ENCODE assay signal across 8 cellular contexts in the genomic region with DNA sequence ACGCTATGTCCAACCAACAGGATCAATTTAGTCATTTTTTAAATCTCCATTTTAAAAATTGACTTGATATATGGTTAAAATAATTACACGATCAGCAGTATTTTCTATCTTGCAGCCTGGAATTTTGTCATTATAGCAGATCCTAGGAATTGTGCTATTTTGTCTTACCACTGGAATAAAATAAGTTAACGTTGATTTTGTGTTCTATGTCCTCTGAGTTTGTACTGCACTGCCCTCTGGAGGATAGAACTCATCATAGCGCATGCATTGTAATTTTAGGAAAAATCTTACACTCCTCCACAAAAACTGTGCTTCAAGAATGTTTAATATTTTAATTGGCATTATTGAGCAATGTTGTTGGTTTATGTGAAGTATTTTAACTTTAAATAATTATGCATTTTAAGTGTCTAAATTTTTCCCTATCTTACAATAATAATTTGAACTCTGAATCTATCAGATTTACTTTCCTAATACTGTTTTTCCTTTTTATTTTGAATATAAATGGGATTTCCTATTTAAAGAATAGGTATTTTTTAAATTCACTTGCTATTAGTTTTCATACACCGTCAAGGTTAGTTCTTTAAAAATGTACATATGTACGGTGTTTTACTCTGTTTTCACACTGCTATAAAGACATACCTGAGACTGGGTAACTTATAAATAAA.
DNase-seq lines count a peak whose midpoint lies in the region; ATAC-seq, FAIRE-seq and TF ChIP-seq lines count a peak whose summit lies in the region.

No MANE protein-coding gene starts in this region.

- CTCF ChIA-PET in H1 (lab: Charles Lee; ENCODE audit: partially characterized antibody) = interaction anchor here (0.6 to 3.5 kb wide), 8 partner anchors 9 to 1272 kb away, joined by 3 to 16 read pairs (median 4); no protein-coding TSS in a partner anchor

- H4K8ac ChIP-seq in H9 (replicated peaks; ENCODE audit: insufficient read length, low read depth, low read length) = no peak overlapping the region
- no peak overlapping the region for H4K8ac ChIP-seq in H1 (ENCODE audit: extremely low read depth, insufficient read depth, low read length)

- H3K27ac ChIP-seq in H9 (ENCODE audit: insufficient read length, low read depth, low read length) = no peak overlapping the region
- no peak overlapping the region for H3K27ac ChIP-seq in H1 (ENCODE audit: low read depth, low read length)
- H3K27ac ChIP-seq in psoas muscle = no peak overlapping the region

- no peaks in the 10 kb centered on the region for H3K23me2 ChIP-seq in H9 (ENCODE audit: insufficient read length, low read depth, low read length, poor library complexity, severe bottlenecking)
- H3K23me2 ChIP-seq in H1 (ENCODE audit: low read depth, low read length) = no peaks in the 10 kb centered on the region

- no CpG with 5 or more reads among the region's 6 CpGs for WGBS in H9 (ENCODE audit: extremely low coverage, insufficient read length, low lambda C conversion rate)
- 47% methylated on average over 6 of the region's 6 CpGs; no CpG with 5 or more reads in 1 of the 2 experiments for WGBS in H1 (ENCODE audit: extremely low coverage in 1 of 2, insufficient coverage in 1 of 2, insufficient read length in 1 of 2, insufficient replicate concordance in 2 of 2, low coverage in 1 of 2, low lambda C conversion rate in 2 of 2, missing lambda C conversion rate in 1 of 2), 2 experiments
- WGBS in psoas muscle, 3 donors = 42 to 46% (median 43%) methylated on average over 6 of the region's 6 CpGs

- H3K4me3 ChIP-seq in H1 (ENCODE audit: extremely low read depth in 1 of 4, insufficient read depth in 2 of 4, low read depth in 3 of 4, low read length in 4 of 4) (no peak overlapping the region), psoas muscle (no peak overlapping the region)

- intact Hi-C loops in psoas muscle (cut with DNase I) = loop anchor here (2.0 to 10.0 kb wide), 3 partner anchors 294 to 534 kb away; no protein-coding TSS in a partner anchor

- H3K79me1 ChIP-seq in H9 (ENCODE audit: insufficient read depth, low read depth, low read length, poor library complexity, severe bottlenecking) = no peaks in the 10 kb centered on the region
- no peaks in the 10 kb centered on the region for H3K79me1 ChIP-seq in H1 (ENCODE audit: low read depth, low read length)

- H2AK5ac ChIP-seq in H9 (ENCODE audit: insufficient read length, low read length) (no peak overlapping the region), H1 (ENCODE audit: low read depth, low read length) (no peak overlapping the region)

- H4K5ac ChIP-seq in H9 (ENCODE audit: insufficient read length, low read depth, low read length) (no peak overlapping the region), H1 (ENCODE audit: insufficient read length, low read depth, low read length) (no peak overlapping the region)

- H3K9me3 ChIP-seq in H9 (ENCODE audit: control insufficient read depth, low read depth, low read length) (no peaks in the 10 kb centered on the region), H1 (ENCODE audit: insufficient read depth in 2 of 2, low read depth in 1 of 2, low read length in 1 of 2) (no peaks in the 10 kb centered on the region), psoas muscle (no peaks in the 10 kb centered on the region)

- no peak overlapping the region for H3K4me3 Mint-ChIP-seq in H9
- no peak overlapping the region for H3K4me3 Mint-ChIP-seq in effector memory CD8-positive, alpha-beta T cell

- FAIRE-seq in H1 (lab: Jason Lieb, UNC) = peak; percentile 81

- H3K9ac ChIP-seq in H9 (ENCODE audit: extremely low read depth, insufficient read length, low read length) = no peak overlapping the region
- no peak overlapping the region for H3K9ac ChIP-seq in H1 (replicated peaks in 1 of 4; ENCODE audit: extremely low read depth in 1 of 4, low read depth in 3 of 4, low read length in 3 of 4)

- no peaks in the 10 kb centered on the region for H3K9me3 Mint-ChIP-seq in H9
- H3K9me3 Mint-ChIP-seq in effector memory CD8-positive, alpha-beta T cell = no peaks in the 10 kb centered on the region

- no peak for TF ChIP-seq EP300 in H1 (IDR thresholded peaks at IDR 0.05; ENCODE audit: borderline replicate concordance in 1 of 2, low read depth in 2 of 2, low read length in 2 of 2)

- TF ChIP-seq POLR2A in H1 (IDR thresholded peaks at IDR 0.05; ENCODE audit: control extremely low read depth in 1 of 2, low read depth in 2 of 2, low read length in 2 of 2) = no peak

- H3K4ac ChIP-seq in H9 (ENCODE audit: low read depth, low read length) = no peak overlapping the region
- H3K4ac ChIP-seq in H1 (replicated peaks; ENCODE audit: insufficient read length, low read depth, low read length) = no peak overlapping the region

- H2BK120ac ChIP-seq in H9 (ENCODE audit: low read depth, low read length, poor library complexity, severe bottlenecking) (no peak overlapping the region), H1 (replicated peaks; ENCODE audit: low read depth, low read length) (no peak overlapping the region)

- TF ChIP-seq RAD21 in H1 (IDR thresholded peaks at IDR 0.05 in 1 of 2, conservative IDR thresholded peaks at IDR 0.05 in 1 of 2; ENCODE audit: low read depth in 2 of 2, low read length in 2 of 2) = peak; percentile 76 to 77

- H2AFZ ChIP-seq in H9 (ENCODE audit: low read length) = no peak overlapping the region
- H2AFZ ChIP-seq in H1 (ENCODE audit: low read length) = no peak overlapping the region

- peak in 3 of 4 donors; percentile 42 to 67 (median 53) for ATAC-seq in psoas muscle
- no peak for ATAC-seq in effector memory CD8-positive, alpha-beta T cell (replicated peaks)

- peaks cover 1% of the 10 kb centered on the region; the same call in 1 of the 2 replicates for H3K27me3 Mint-ChIP-seq in H9 (ENCODE audit: low read depth)
- no peaks in the 10 kb centered on the region for H3K27me3 Mint-ChIP-seq in effector memory CD8-positive, alpha-beta T cell

- H3T11ph ChIP-seq in H9 (ENCODE audit: low read length) = no peak overlapping the region

- H2BK20ac ChIP-seq in H9 (ENCODE audit: low read depth, low read length, poor library complexity, severe bottlenecking) (no peak overlapping the region), H1 (ENCODE audit: low read length) (no peak overlapping the region)

- no peak overlapping the region for H2BK12ac ChIP-seq in H9 (ENCODE audit: insufficient read length, low read depth, low read length)
- no peak overlapping the region for H2BK12ac ChIP-seq in H1 (ENCODE audit: low read depth, low read length)

- no peak overlapping the region for H3K18ac ChIP-seq in H9 (ENCODE audit: insufficient read length, low read depth, low read length)
- H3K18ac ChIP-seq in H1 (ENCODE audit: extremely low read depth, low read length) = no peak overlapping the region

- H3K4me2 ChIP-seq in H9 (ENCODE audit: insufficient read depth, insufficient read length, low read length) (no peak overlapping the region), H1 (ENCODE audit: insufficient read depth in 1 of 2, low read depth in 2 of 2, low read length in 2 of 2) (no peak overlapping the region)

- H3K36me3 Mint-ChIP-seq in H9 (ENCODE audit: insufficient read depth in 1 of 3, low read depth in 3 of 3) = no peaks in the 10 kb centered on the region
- peaks cover 4% of the 10 kb centered on the region for H3K36me3 Mint-ChIP-seq in effector memory CD8-positive, alpha-beta T cell (ENCODE audit: insufficient read depth)

- no peak overlapping the region for H3K23ac ChIP-seq in H9 (ENCODE audit: insufficient read length, low read depth, low read length)
- H3K23ac ChIP-seq in H1 (ENCODE audit: insufficient read length) = no peak overlapping the region

- no peaks in the 10 kb centered on the region for H3K4me1 ChIP-seq in H9 (ENCODE audit: insufficient read depth, low read length)
- no peaks in the 10 kb centered on the region for H3K4me1 ChIP-seq in H1 (replicated peaks in 1 of 4; ENCODE audit: control insufficient read depth in 3 of 4, insufficient read depth in 4 of 4, low read length in 3 of 4)
- peaks cover 1% of the 10 kb centered on the region for H3K4me1 ChIP-seq in psoas muscle

- H4K91ac ChIP-seq in H9 (ENCODE audit: insufficient read length, low read depth, low read length) (no peak overlapping the region), H1 (replicated peaks; ENCODE audit: insufficient read length, low read length) (no peak overlapping the region)

- H3K4me1 Mint-ChIP-seq in H9 = no peaks in the 10 kb centered on the region
- H3K4me1 Mint-ChIP-seq in effector memory CD8-positive, alpha-beta T cell (ENCODE audit: low read depth in 2 of 2) = no peaks in the 10 kb centered on the region

- H3K27me3 ChIP-seq in H9 (ENCODE audit: insufficient read depth, low read length) (no peaks in the 10 kb centered on the region), H1 (replicated peaks in 1 of 4; ENCODE audit: control insufficient read depth in 3 of 4, extremely low read depth in 1 of 4, insufficient read depth in 3 of 4, low read length in 3 of 4) (no peaks in the 10 kb centered on the region), psoas muscle (ENCODE audit: insufficient read depth in 3 of 3, low read length in 2 of 3) (no peaks in the 10 kb centered on the region)

- H3K14ac ChIP-seq in H9 (ENCODE audit: insufficient read depth, low read length) (no peak overlapping the region), H1 (ENCODE audit: insufficient read length) (no peak overlapping the region)

- DNase-seq in ELR (ENCODE audit: low read depth) (peak; percentile 58), H9 (no peak), NCI-H748 (lab: John Stamatoyannopoulos, UW; ENCODE audit: unreplicated experiment) (peak; percentile 54), H1 (ENCODE audit: low read depth in 1 of 2, low spot score in 2 of 2) (no peak), psoas muscle (no peak), ureter (ENCODE audit: low spot score) (no peak)
- DNase-seq in effector memory CD8-positive, alpha-beta T cell = no peak
- DNase-seq in stimulated activated CD4-positive, alpha-beta T cell treated with anti-CD3 and anti-CD28 coated beads, Interleukin-2, amount 100 ng/mL, for 24 hours = no peak

- H2BK15ac ChIP-seq in H9 (ENCODE audit: low read depth, low read length) (no peak overlapping the region), H1 (ENCODE audit: low read length) (no peak overlapping the region)

- H3K56ac ChIP-seq in H9 (ENCODE audit: insufficient read length, low read depth, low read length) (no peak overlapping the region), H1 (replicated peaks; ENCODE audit: insufficient read length, low read depth, low read length) (no peak overlapping the region)

- peak; percentile 81 for TF ChIP-seq CTCF in H9 (conservative IDR thresholded peaks at IDR 0.05)
- peak in 2 of 3 experiments; percentile 44 to 66; a peak in 2 of 4 replicates for TF ChIP-seq CTCF in H1 (IDR thresholded peaks at IDR 0.05; ENCODE audit: control extremely low read depth in 1 of 3, insufficient read depth in 1 of 3, low read depth in 1 of 3, low read length in 3 of 3)
- peak; percentile 81 for TF ChIP-seq CTCF in psoas muscle (IDR thresholded peaks at IDR 0.05)

- H3K36me3 ChIP-seq in H1 (ENCODE audit: control insufficient read depth in 2 of 4, insufficient read depth in 4 of 4, low read length in 3 of 4) = no peaks in the 10 kb centered on the region
- no peaks in the 10 kb centered on the region for H3K36me3 ChIP-seq in psoas muscle (ENCODE audit: insufficient read depth in 1 of 2, low read depth in 1 of 2)

- no peaks in the 10 kb centered on the region for H3K79me2 ChIP-seq in H9 (ENCODE audit: insufficient read depth, low read length)
- H3K79me2 ChIP-seq in H1 (ENCODE audit: control insufficient read depth in 1 of 2, insufficient read depth in 2 of 2, low read length in 2 of 2) = no peaks in the 10 kb centered on the region

- H4K20me1 ChIP-seq in H9 (ENCODE audit: control insufficient read depth, insufficient read depth, insufficient read length) = no peaks in the 10 kb centered on the region
- H4K20me1 ChIP-seq in H1 (replicated peaks in 1 of 2; ENCODE audit: control insufficient read depth in 1 of 2, insufficient read depth in 2 of 2, low read length in 2 of 2) = no peaks in the 10 kb centered on the region

- H2BK5ac ChIP-seq in H9 (ENCODE audit: insufficient read length, low read length) (no peak overlapping the region), H1 (ENCODE audit: low read depth, low read length) (no peak overlapping the region)

- H3K27ac Mint-ChIP-seq in H9 = no peak overlapping the region
- H3K27ac Mint-ChIP-seq in effector memory CD8-positive, alpha-beta T cell = no peak overlapping the region

- POLR2A ChIA-PET in H1 (lab: Charles Lee; ENCODE audit: partially characterized antibody) = no interaction called here

Comparison
In these comparisons a context has a peak if more than half of its experiments do, and no peak if none do; other contexts are left out.
1. DNase-seq: peak in ELR (single experiment) and NCI-H748 (single experiment); none in H9 (single experiment), H1 (0 of 2), psoas muscle (0 of 2), effector memory CD8-positive, alpha-beta T cell (0 of 3), ureter (single experiment) and stimulated activated CD4-positive, alpha-beta T cell treated with anti-CD3 and anti-CD28 coated beads, Interleukin-2, amount 100 ng/mL, for 24 hours (0 of 2).
2. Peak in every context shown above with its lines, with median percentiles within 50 percentile points of each other: CTCF ChIP-seq.